14 cellular contexts compared by ENCODE assay signal in the genomic region with DNA sequence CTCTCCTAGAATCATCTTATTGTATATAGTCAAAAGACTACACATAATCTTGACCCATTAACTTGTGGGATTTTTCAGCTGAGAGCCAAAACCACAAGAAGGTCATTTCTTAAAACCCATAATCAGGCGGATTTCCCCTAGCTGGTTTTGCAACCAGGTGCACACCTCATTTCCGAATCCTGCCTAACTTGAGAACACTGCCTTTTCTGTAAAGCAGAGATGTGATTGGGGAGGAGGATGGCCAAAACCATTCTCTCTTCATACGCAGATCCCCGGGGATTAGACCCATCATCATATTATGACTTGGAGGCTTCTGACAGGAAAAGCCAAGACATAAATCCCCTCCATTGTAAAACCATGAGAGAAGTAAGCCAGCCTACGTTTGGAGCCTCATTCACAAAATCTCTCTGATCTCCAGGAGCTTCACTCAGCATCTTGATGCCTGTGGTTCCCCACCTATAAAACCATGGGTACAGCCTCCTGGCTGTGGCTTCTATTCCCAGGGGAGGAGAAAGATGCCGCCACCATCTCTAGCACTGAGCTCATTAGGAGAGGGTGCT.
DNase-seq lines count a peak whose midpoint lies in the region; ATAC-seq and TF ChIP-seq lines count a peak whose summit lies in the region.
"Had no signal": no experiment of that assay in that cellular context is flagged by ENCODE, and none has a peak within 500 bp of the region (broad histone marks: within the 10 kb centered on the region; RNA-seq: fewer than 3 reads in every experiment).

No MANE protein-coding gene starts in this region.

- peak; percentile 41 for DNase-seq in glomerular visceral epithelial cell (ENCODE audit: extremely low spot score)
- DNase-seq in neural progenitor cell (ENCODE audit: low spot score) = no peak
- no peak for DNase-seq in naive thymus-derived CD4-positive, alpha-beta T cell
- no peak for DNase-seq in NCI-H345 treated with DMSO at 0.1 percent for 48 hours (lab: John Stamatoyannopoulos, UW; ENCODE audit: unreplicated experiment)
- DNase-seq in NCI-H2029 treated with DMSO at 0.1 percent for 48 hours (lab: John Stamatoyannopoulos, UW) = no peak
- DNase-seq: activated CD4-positive, alpha-beta T cell treated with anti-CD3 and anti-CD28 coated beads, Interleukin-2, amount 50 U/mL, for 48 hours; DMS79; HFFc6; NCI-H1417; RPMI8226; stimulated activated CD4-positive, alpha-beta T cell treated with anti-CD3 and anti-CD28 coated beads, Interleukin-2, amount 100 ng/mL, for 24 hours had no signal

- peak; percentile 94 for ATAC-seq in GM19023 (IDR thresholded peaks at IDR 0.05; ENCODE audit: unreplicated experiment)
- peak; percentile 88 for ATAC-seq in GM21737 (IDR thresholded peaks at IDR 0.05; ENCODE audit: unreplicated experiment)
- ATAC-seq in HG03196 (IDR thresholded peaks at IDR 0.05; ENCODE audit: unreplicated experiment) = peak; percentile 93
- no peak for ATAC-seq in naive thymus-derived CD4-positive, alpha-beta T cell

- no peaks in the 10 kb centered on the region for H3K36me3 ChIP-seq in neural progenitor cell
- no peaks in the 10 kb centered on the region for H3K36me3 ChIP-seq in naive thymus-derived CD4-positive, alpha-beta T cell (ENCODE audit: control insufficient read depth in 2 of 3, insufficient read depth in 3 of 3, low read length in 3 of 3)

- H3K4me1 Mint-ChIP-seq in neural progenitor cell = peaks cover 6% of the 10 kb centered on the region
- H3K4me1 Mint-ChIP-seq in naive thymus-derived CD4-positive, alpha-beta T cell = no peaks in the 10 kb centered on the region

- CTCF ChIA-PET in naive thymus-derived CD4-positive, alpha-beta T cell (lab: Charles Lee) = no interaction called here

- no peaks in the 10 kb centered on the region for H3K79me2 ChIP-seq in neural progenitor cell (ENCODE audit: low read depth)

- H4K20me1 ChIP-seq in neural progenitor cell (ENCODE audit: low read depth) = no peaks in the 10 kb centered on the region

- intact Hi-C loops in naive thymus-derived CD4-positive, alpha-beta T cell (cut with micrococcal nuclease) = no loop called here

- no peaks in the 10 kb centered on the region for H3K9me3 Mint-ChIP-seq in neural progenitor cell
- H3K9me3 Mint-ChIP-seq in naive thymus-derived CD4-positive, alpha-beta T cell = peaks cover 0 to 6% (median 0%) of the 10 kb centered on the region in 11 donors
- H3K9me3 Mint-ChIP-seq: HFFc6 had no signal

- H3K4me3 Mint-ChIP-seq in neural progenitor cell = no peak overlapping the region
- no peak overlapping the region for H3K4me3 Mint-ChIP-seq in naive thymus-derived CD4-positive, alpha-beta T cell
- H3K4me3 Mint-ChIP-seq: HFFc6 had no signal

- H3F3A ChIP-seq in neural progenitor cell (ENCODE audit: low read depth) = no peaks in the 10 kb centered on the region

- TF ChIP-seq CTCF in neural progenitor cell (IDR thresholded peaks at IDR 0.05) = no peak

- no peaks in the 10 kb centered on the region for H3K27me3 ChIP-seq in neural progenitor cell
- H3K27me3 ChIP-seq in naive thymus-derived CD4-positive, alpha-beta T cell (ENCODE audit: control insufficient read depth in 2 of 2, insufficient read depth in 2 of 2, low read length in 2 of 2) = no peaks in the 10 kb centered on the region

- no peak overlapping the region for H3K4me3 ChIP-seq in neural progenitor cell
- no peak overlapping the region for H3K4me3 ChIP-seq in naive thymus-derived CD4-positive, alpha-beta T cell (ENCODE audit: low read length)

- no peak overlapping the region for H3K27ac Mint-ChIP-seq in neural progenitor cell
- no peak overlapping the region for H3K27ac Mint-ChIP-seq in naive thymus-derived CD4-positive, alpha-beta T cell
- H3K27ac Mint-ChIP-seq: HFFc6 had no signal

- POLR2A ChIA-PET in naive thymus-derived CD4-positive, alpha-beta T cell (lab: Charles Lee) = no interaction called here

- H3K27ac ChIP-seq in neural progenitor cell = no peak overlapping the region
- no peak overlapping the region for H3K27ac ChIP-seq in naive thymus-derived CD4-positive, alpha-beta T cell (ENCODE audit: low read depth, low read length)

- H3K9ac ChIP-seq in neural progenitor cell = no peak overlapping the region

- H3K27me3 Mint-ChIP-seq in neural progenitor cell (ENCODE audit: insufficient read depth, low read depth) = peaks cover 6% of the 10 kb centered on the region
- H3K27me3 Mint-ChIP-seq in naive thymus-derived CD4-positive, alpha-beta T cell = peaks cover 0 to 8% (median 6%) of the 10 kb centered on the region in 5 donors

- H3K4me2 ChIP-seq in neural progenitor cell = no peak overlapping the region

- no peaks in the 10 kb centered on the region for H3K36me3 Mint-ChIP-seq in neural progenitor cell
- H3K36me3 Mint-ChIP-seq in naive thymus-derived CD4-positive, alpha-beta T cell = no peaks in the 10 kb centered on the region

- H3K9me3 ChIP-seq in neural progenitor cell (ENCODE audit: low read depth) = no peaks in the 10 kb centered on the region
- no peaks in the 10 kb centered on the region for H3K9me3 ChIP-seq in naive thymus-derived CD4-positive, alpha-beta T cell (ENCODE audit: control insufficient read depth in 2 of 3, low read length in 3 of 3)

- H3K4me1 ChIP-seq in neural progenitor cell = peaks cover 13% of the 10 kb centered on the region
- H3K4me1 ChIP-seq in naive thymus-derived CD4-positive, alpha-beta T cell (ENCODE audit: control insufficient read depth in 2 of 2, insufficient read depth in 2 of 2, low read length in 2 of 2) = no peaks in the 10 kb centered on the region

- H2AFZ ChIP-seq in neural progenitor cell (replicated peaks) = no peak overlapping the region
